In the genomic region with DNA sequence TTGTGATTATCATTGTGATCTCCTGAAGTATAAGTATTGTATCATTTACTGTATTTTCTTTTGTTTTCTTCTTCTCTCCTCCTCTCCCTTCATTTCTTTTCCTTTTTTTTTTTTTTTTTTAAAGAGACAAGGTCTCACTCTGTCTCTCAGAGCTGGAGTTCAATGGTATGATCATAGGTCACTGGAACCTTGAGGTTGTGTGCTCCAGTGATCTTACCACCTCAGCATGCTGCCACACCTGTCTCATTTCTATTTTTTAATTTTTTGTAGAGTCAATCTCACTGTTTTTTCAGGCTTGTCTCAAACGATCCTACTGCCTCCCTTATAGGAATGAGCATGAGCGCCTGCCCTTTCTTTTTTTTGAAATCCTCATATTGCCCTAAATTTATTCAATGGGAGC, we compare ENCODE assay signal across 34 cellular contexts.
"Had no signal": no experiment of that assay in that cellular context is flagged by ENCODE, and none has a peak within 500 bp of the region (broad histone marks: within the 10 kb centered on the region; RNA-seq: fewer than 3 reads in every experiment).

No MANE protein-coding gene starts in this region.

- H3K9me3 Mint-ChIP-seq: activated CD4-positive, alpha-beta memory T cell treated with anti-CD3 and anti-CD28 coated beads for 36 hours; activated CD4-positive, alpha-beta T cell treated with anti-CD3 and anti-CD28 coated beads, Interleukin-2, amount 10 ng/mL, durations not matched to agents 24 days and 14 days; activated naive CD4-positive, alpha-beta T cell treated with anti-CD3 and anti-CD28 coated beads for 36 hours; activated naive CD4-positive, alpha-beta T cell treated with anti-CD3 and anti-CD28 coated beads, Interleukin-2, amount 50 U/mL, for 24 hours; activated naive CD8-positive, alpha-beta T cell treated with anti-CD3 and anti-CD28 coated beads for 36 hours; activated naive CD8-positive, alpha-beta T cell treated with anti-CD3 and anti-CD28 coated beads, Interleukin-2, amount 50 U/mL, for 24 hours; activated T-helper 1 cell treated with anti-CD3 and anti-CD28 coated beads, Interleukin-12 subunit alpha, Interleukin-12 subunit beta, Interleukin-2, Interleukin-4 antibody, amounts not matched to agents 30 ng/mL and 10 ng/mL and 1 ng/mL, durations not matched to agents 14 hours and 24 hours and 36 hours; activated T-helper 2 cell treated with anti-CD3 and anti-CD28 coated beads, Interferon-gamma antibody, Interleukin-2, Interleukin-4, amounts not matched to agents 10 μg/mL and 5 μg/mL and 100 μg/mL, durations not matched to agents 14 hours and 24 hours and 36 hours; dendritic cell treated with granulocyte-macrophage colony-stimulating factor and Interleukin-4, amounts not matched to agents 40 ng/mL and 50 ng/mL, for 4 days had no signal

- H3K4me3 Mint-ChIP-seq: activated CD4-positive, alpha-beta memory T cell treated with anti-CD3 and anti-CD28 coated beads for 36 hours; activated CD4-positive, alpha-beta T cell treated with anti-CD3 and anti-CD28 coated beads for 36 hours; activated CD4-positive, alpha-beta T cell treated with anti-CD3 and anti-CD28 coated beads, Interleukin-2, amount 10 ng/mL, durations not matched to agents 24 days and 14 days; activated CD8-positive, alpha-beta memory T cell treated with anti-CD3 and anti-CD28 coated beads, Interleukin-2, amount 10 ng/mL, durations not matched to agents 7 days and 5 days; activated CD8-positive, alpha-beta T cell treated with anti-CD3 and anti-CD28 coated beads, Interleukin-2, amount 10 ng/mL, durations not matched to agents 7 days and 5 days; activated naive CD4-positive, alpha-beta T cell treated with anti-CD3 and anti-CD28 coated beads for 36 hours; activated naive CD4-positive, alpha-beta T cell treated with anti-CD3 and anti-CD28 coated beads, Interleukin-2, amount 50 U/mL, for 24 hours; activated naive CD8-positive, alpha-beta T cell treated with anti-CD3 and anti-CD28 coated beads for 36 hours; activated naive CD8-positive, alpha-beta T cell treated with anti-CD3 and anti-CD28 coated beads, Interleukin-2, amount 50 U/mL, for 24 hours; activated T-helper 1 cell treated with anti-CD3 and anti-CD28 coated beads, Interleukin-12 subunit alpha, Interleukin-12 subunit beta, Interleukin-2, Interleukin-4 antibody, amounts not matched to agents 30 ng/mL and 10 ng/mL and 1 ng/mL, durations not matched to agents 14 hours and 24 hours and 36 hours; dendritic cell treated with granulocyte-macrophage colony-stimulating factor and Interleukin-4, amounts not matched to agents 40 ng/mL and 50 ng/mL, for 4 days had no signal

- H3K4me1 Mint-ChIP-seq: activated CD4-positive, alpha-beta T cell treated with anti-CD3 and anti-CD28 coated beads for 36 hours; activated CD8-positive, alpha-beta memory T cell treated with anti-CD3 and anti-CD28 coated beads, Interleukin-2, amount 10 ng/mL, durations not matched to agents 7 days and 5 days; activated naive CD8-positive, alpha-beta T cell treated with anti-CD3 and anti-CD28 coated beads, Interleukin-2, amount 50 U/mL, for 24 hours had no signal

- H3K27ac Mint-ChIP-seq: activated CD4-positive, alpha-beta memory T cell treated with anti-CD3 and anti-CD28 coated beads for 36 hours; activated CD4-positive, alpha-beta T cell treated with anti-CD3 and anti-CD28 coated beads for 36 hours; activated CD4-positive, alpha-beta T cell treated with anti-CD3 and anti-CD28 coated beads, Interleukin-2, amount 10 ng/mL, durations not matched to agents 24 days and 14 days; activated CD8-positive, alpha-beta memory T cell treated with anti-CD3 and anti-CD28 coated beads, Interleukin-2, amount 10 ng/mL, durations not matched to agents 7 days and 5 days; activated CD8-positive, alpha-beta T cell treated with anti-CD3 and anti-CD28 coated beads, Interleukin-2, amount 10 ng/mL, durations not matched to agents 7 days and 5 days; activated naive CD4-positive, alpha-beta T cell treated with anti-CD3 and anti-CD28 coated beads for 36 hours; activated naive CD4-positive, alpha-beta T cell treated with anti-CD3 and anti-CD28 coated beads, Interleukin-2, amount 50 U/mL, for 24 hours; activated naive CD8-positive, alpha-beta T cell treated with anti-CD3 and anti-CD28 coated beads for 36 hours; activated naive CD8-positive, alpha-beta T cell treated with anti-CD3 and anti-CD28 coated beads, Interleukin-2, amount 50 U/mL, for 24 hours; activated T-helper 1 cell treated with anti-CD3 and anti-CD28 coated beads, Interleukin-12 subunit alpha, Interleukin-12 subunit beta, Interleukin-2, Interleukin-4 antibody, amounts not matched to agents 30 ng/mL and 10 ng/mL and 1 ng/mL, durations not matched to agents 14 hours and 24 hours and 36 hours; activated T-helper 2 cell treated with anti-CD3 and anti-CD28 coated beads, Interferon-gamma antibody, Interleukin-2, Interleukin-4, amounts not matched to agents 10 μg/mL and 5 μg/mL and 100 μg/mL, durations not matched to agents 14 hours and 24 hours and 36 hours; dendritic cell treated with granulocyte-macrophage colony-stimulating factor and Interleukin-4, amounts not matched to agents 40 ng/mL and 50 ng/mL, for 4 days had no signal

- H3K27me3 Mint-ChIP-seq: activated CD4-positive, alpha-beta memory T cell treated with anti-CD3 and anti-CD28 coated beads for 36 hours; activated CD4-positive, alpha-beta T cell treated with anti-CD3 and anti-CD28 coated beads for 36 hours; activated CD4-positive, alpha-beta T cell treated with anti-CD3 and anti-CD28 coated beads, Interleukin-2, amount 10 ng/mL, durations not matched to agents 24 days and 14 days; activated CD8-positive, alpha-beta memory T cell treated with anti-CD3 and anti-CD28 coated beads, Interleukin-2, amount 10 ng/mL, durations not matched to agents 7 days and 5 days; activated naive CD4-positive, alpha-beta T cell treated with anti-CD3 and anti-CD28 coated beads, Interleukin-2, amount 50 U/mL, for 24 hours; activated naive CD8-positive, alpha-beta T cell treated with anti-CD3 and anti-CD28 coated beads for 36 hours; activated naive CD8-positive, alpha-beta T cell treated with anti-CD3 and anti-CD28 coated beads, Interleukin-2, amount 50 U/mL, for 24 hours; dendritic cell treated with granulocyte-macrophage colony-stimulating factor and Interleukin-4, amounts not matched to agents 40 ng/mL and 50 ng/mL, for 4 days had no signal

- H3K27ac ChIP-seq: adrenal gland, body of pancreas, cardiac muscle cell, coronary artery, dorsolateral prefrontal cortex, esophagus muscularis mucosa, foreskin keratinocyte, gastrocnemius medialis had no signal

- H3K4me1 ChIP-seq: adrenal gland, esophagus muscularis mucosa, foreskin keratinocyte, gastrocnemius medialis had no signal

- H3K9me3 ChIP-seq: adrenal gland, body of pancreas, esophagus muscularis mucosa, gastrocnemius medialis had no signal

- H3K4me3 ChIP-seq: adrenal gland, body of pancreas, cardiac muscle cell, coronary artery, dorsolateral prefrontal cortex, esophagus muscularis mucosa, gastrocnemius medialis had no signal

- H3K27me3 ChIP-seq: adrenal gland, body of pancreas, cardiac muscle cell, dorsolateral prefrontal cortex, esophagus muscularis mucosa, foreskin keratinocyte, gastrocnemius medialis had no signal

- DNase-seq: activated CD4-positive, alpha-beta memory T cell treated with anti-CD3 and anti-CD28 coated beads for 36 hours; activated CD4-positive, alpha-beta T cell treated with anti-CD3 and anti-CD28 coated beads for 36 hours; activated CD4-positive, alpha-beta T cell treated with anti-CD3 and anti-CD28 coated beads, Interleukin-2, amount 10 ng/mL, durations not matched to agents 24 days and 14 days; activated CD4-positive, CD25-positive, alpha-beta regulatory T cell; activated CD4-positive, CD25-positive, alpha-beta regulatory T cell treated with anti-CD3 and anti-CD28 coated beads, Interleukin-2, amount 50 U/mL, for 72 hours; activated CD8-positive, alpha-beta memory T cell treated with anti-CD3 and anti-CD28 coated beads, Interleukin-2, amount 10 ng/mL, durations not matched to agents 7 days and 5 days; activated CD8-positive, alpha-beta memory T cell treated with anti-CD3 and anti-CD28 coated beads, Interleukin-2, amount 50 U/mL, for 4 hours; activated CD8-positive, alpha-beta T cell treated with anti-CD3 and anti-CD28 coated beads, Interleukin-2, amount 10 ng/mL, durations not matched to agents 7 days and 5 days; activated effector memory CD4-positive, alpha-beta T cell treated with anti-CD3 and anti-CD28 coated beads, Interleukin-2, amount 50 U/mL, for 16 hours; activated naive CD4-positive, alpha-beta T cell treated with anti-CD3 and anti-CD28 coated beads for 36 hours; activated naive CD8-positive, alpha-beta T cell treated with anti-CD3 and anti-CD28 coated beads for 36 hours; activated naive CD8-positive, alpha-beta T cell treated with anti-CD3 and anti-CD28 coated beads, Interleukin-2, amount 50 U/mL, for 24 hours; activated T-cell treated with anti-CD3 and anti-CD28 coated beads, Interleukin-2, amount 50 U/mL, for 1 hour; activated T-cell treated with anti-CD3 and anti-CD28 coated beads, Interleukin-2, amount 50 U/mL, for 48 hours; adrenal gland; amygdala; aorta; body of pancreas; central memory CD4-positive, alpha-beta T cell; dorsolateral prefrontal cortex; effector memory CD4-positive, alpha-beta T cell; erythroblast; foreskin keratinocyte; gastrocnemius medialis; head of caudate nucleus; T-helper 1 cell; T-helper 2 cell had no signal

- ATAC-seq: activated CD4-positive, alpha-beta T cell treated with anti-CD3 and anti-CD28 coated beads for 36 hours; activated CD8-positive, alpha-beta memory T cell treated with anti-CD3 and anti-CD28 coated beads, Interleukin-2, amount 10 ng/mL, durations not matched to agents 7 days and 5 days; activated CD8-positive, alpha-beta T cell treated with anti-CD3 and anti-CD28 coated beads, Interleukin-2, amount 10 ng/mL, durations not matched to agents 7 days and 5 days; activated naive CD8-positive, alpha-beta T cell treated with anti-CD3 and anti-CD28 coated beads, Interleukin-2, amount 50 U/mL, for 24 hours; body of pancreas; foreskin keratinocyte; gastrocnemius medialis had no signal
